32 cellular contexts compared by ENCODE assay signal in the genomic region with DNA sequence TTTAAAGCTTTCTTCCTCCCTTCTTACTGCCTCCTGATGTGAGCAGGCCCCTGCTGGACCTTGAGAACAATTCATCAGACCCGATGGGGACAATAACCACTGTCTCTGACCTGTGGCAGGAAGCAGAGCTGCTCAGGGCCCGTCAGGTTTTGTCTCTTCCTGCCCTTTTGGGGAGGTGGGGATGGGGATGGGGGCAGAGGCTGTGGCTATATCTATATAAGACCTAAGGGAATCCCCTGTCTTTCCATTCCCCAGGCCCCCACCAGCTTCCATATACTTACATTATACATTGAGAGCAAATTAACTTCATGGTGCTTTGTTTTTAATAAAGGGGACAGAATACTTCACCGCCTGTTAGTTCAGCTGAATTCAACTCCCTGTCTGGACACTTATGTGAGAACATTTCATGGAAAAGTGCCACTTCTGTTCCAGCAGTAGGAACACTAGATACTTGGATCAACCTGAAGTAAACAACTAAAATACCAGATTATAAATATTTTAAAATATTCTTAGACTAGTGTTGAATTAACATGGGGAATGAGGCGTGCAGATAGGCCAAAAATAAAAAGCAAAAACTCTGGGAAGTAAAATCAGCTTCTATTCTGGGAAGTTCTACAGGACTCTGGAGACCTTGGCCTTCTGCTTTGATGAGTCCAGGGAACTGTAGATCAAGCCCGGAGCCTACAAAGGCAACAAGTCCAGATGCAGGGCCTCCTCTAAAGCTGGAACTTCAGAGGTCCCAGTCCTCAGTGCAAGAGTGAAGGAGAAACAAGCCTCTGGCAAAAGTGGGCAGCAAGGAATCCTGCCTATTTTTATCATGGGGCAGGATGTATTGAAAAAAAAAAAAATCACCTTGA. TPM values are rescaled to one million over a fixed set of nuclear protein-coding genes. Genes with fewer than 3 reads are reported as not detected.
DNase-seq lines count a peak whose midpoint lies in the region; ATAC-seq and TF ChIP-seq lines count a peak whose summit lies in the region.
"Had no signal": no experiment of that assay in that cellular context is flagged by ENCODE, and none has a peak within 500 bp of the region (broad histone marks: within the 10 kb centered on the region; RNA-seq: fewer than 3 reads in every experiment).

No MANE protein-coding gene starts in this region.

- TF ChIP-seq CTCF in coronary artery (IDR thresholded peaks at IDR 0.05) (no peak), upper lobe of right lung (IDR thresholded peaks at IDR 0.05) (no peak), endodermal cell (conservative IDR thresholded peaks at IDR 0.05) (no peak)

- H3K27me3 ChIP-seq in upper lobe of right lung, result no peaks in the 10 kb centered on the region
- no peaks in the 10 kb centered on the region for H3K27me3 ChIP-seq in endodermal cell (ENCODE audit: control insufficient read depth, insufficient read depth, low read length, poor library complexity, severe bottlenecking)
- no peaks in the 10 kb centered on the region for H3K27me3 ChIP-seq in MG63
- H3K27me3 ChIP-seq: BLaER1 treated with 17β-estradiol and CSF1 and Interleukin-3, amounts not matched to agents 10 nM and 100 nM; foreskin keratinocyte; suprapubic skin had no signal

- H3K4me1 Mint-ChIP-seq in endodermal cell, result no peaks in the 10 kb centered on the region
- H3K4me1 Mint-ChIP-seq: mesothelial cell of epicardium; stimulated activated memory B cell treated with anti-CD40 and anti-IgM and Interleukin-4, amounts not matched to agents 10 μg/mL and 1 μg/mL and 100 μg/mL, for 72 hours had no signal

- no peak overlapping the region for H3K4me3 Mint-ChIP-seq in endodermal cell
- H3K4me3 Mint-ChIP-seq: brain; mesothelial cell of epicardium; naive B cell; stimulated activated memory B cell treated with anti-CD40 and anti-IgM and Interleukin-4, amounts not matched to agents 10 μg/mL and 1 μg/mL and 100 μg/mL, for 72 hours; WTC11 had no signal

- no peaks in the 10 kb centered on the region for H3K36me3 Mint-ChIP-seq in endodermal cell (ENCODE audit: low read depth)
- H3K36me3 Mint-ChIP-seq: WTC11 had no signal

- peak overlapping the region; percentile 19 to 34 for H3K27ac ChIP-seq in coronary artery
- H3K27ac ChIP-seq in upper lobe of right lung, result peak overlapping the region; percentile 31
- no peak overlapping the region for H3K27ac ChIP-seq in endodermal cell (ENCODE audit: low read depth, low read length)
- H3K27ac ChIP-seq: BLaER1 treated with 17β-estradiol and CSF1 and Interleukin-3, amounts not matched to agents 10 nM and 100 nM; foreskin keratinocyte; suprapubic skin had no signal

- intact Hi-C loops in left ventricle myocardium superior (cut with micrococcal nuclease), result no loop called here
- intact Hi-C loops in sciatic nerve (cut with DNase I), result no loop called here
- intact Hi-C loops in upper lobe of right lung (cut with DNase I), result no loop called here

- ATAC-seq in left ventricle myocardium superior, result peak; percentile 91
- peak; percentile 94 for ATAC-seq in sciatic nerve
- no peak for ATAC-seq in upper lobe of right lung
- ATAC-seq: foreskin keratinocyte; HepG2; stimulated activated memory B cell treated with anti-CD40 and anti-IgM and Interleukin-4, amounts not matched to agents 10 μg/mL and 1 μg/mL and 100 μg/mL, for 72 hours; WTC11 had no signal

- 87 to 89% methylated on average over 3 to 5 of the region's 5 CpGs for WGBS in endodermal cell (ENCODE audit: insufficient coverage in 1 of 2, insufficient read length in 1 of 2), 2 experiments

- H3K36me3 ChIP-seq in upper lobe of right lung (no peaks in the 10 kb centered on the region), endodermal cell (ENCODE audit: control insufficient read depth, insufficient read depth, low read length) (peaks cover 18% of the 10 kb centered on the region), MG63 (peaks cover 11% of the 10 kb centered on the region)

- no peaks in the 10 kb centered on the region for H3K9me3 Mint-ChIP-seq in endodermal cell
- H3K9me3 Mint-ChIP-seq: brain; mesothelial cell of epicardium; naive B cell; stimulated activated memory B cell treated with anti-CD40 and anti-IgM and Interleukin-4, amounts not matched to agents 10 μg/mL and 1 μg/mL and 100 μg/mL, for 72 hours; WTC11 had no signal

- no peak overlapping the region for H3K9ac ChIP-seq in endodermal cell (ENCODE audit: extremely low read depth, low read length, poor library complexity, severe bottlenecking)
- H3K9ac ChIP-seq: BLaER1 treated with 17β-estradiol and CSF1 and Interleukin-3, amounts not matched to agents 10 nM and 100 nM had no signal

- H3K4me1 ChIP-seq in upper lobe of right lung, result no peaks in the 10 kb centered on the region
- H3K4me1 ChIP-seq in endodermal cell (ENCODE audit: control insufficient read depth, insufficient read depth, low read length), result no peaks in the 10 kb centered on the region
- H3K4me1 ChIP-seq: foreskin keratinocyte, suprapubic skin had no signal

- H3K27me3 Mint-ChIP-seq in endodermal cell (ENCODE audit: insufficient read depth), result no peaks in the 10 kb centered on the region
- H3K27me3 Mint-ChIP-seq: brain; naive B cell; stimulated activated memory B cell treated with anti-CD40 and anti-IgM and Interleukin-4, amounts not matched to agents 10 μg/mL and 1 μg/mL and 100 μg/mL, for 72 hours had no signal

- DNase-seq in coronary artery (ENCODE audit: low spot score) (no peak), left ventricle myocardium superior (no peak), sciatic nerve (ENCODE audit: low spot score) (no peak), upper lobe of right lung (peak; percentile 3), endodermal cell (no peak), MG63 (no peak)
- no peak for DNase-seq in stimulated activated CD4-positive, alpha-beta T cell treated with anti-CD3 and anti-CD28 coated beads, Interleukin-4, amount 100 ng/mL, for 24 hours
- DNase-seq: activated CD4-positive, alpha-beta T cell treated with anti-CD3 and anti-CD28 coated beads, Interleukin-2, amount 50 U/mL, for 1 hour; activated naive CD4-positive, alpha-beta T cell; activated T-cell treated with anti-CD3 and anti-CD28 coated beads, Interleukin-2, amount 50 U/mL, for 48 hours; effector memory CD4-positive, alpha-beta T cell; erythroblast; foreskin keratinocyte; hippocampal formation; Karpas-422; naive B cell; NCI-H146; NCI-H2107; NCI-H510A treated with DMSO at 0.1 percent for 48 hours; occipital lobe; stimulated activated CD4-positive, alpha-beta T cell treated with anti-CD3 and anti-CD28 coated beads, Interleukin-12 subunit alpha, Interleukin-12 subunit beta, amount 100 ng/mL, for 4 hours; stimulated activated CD4-positive, alpha-beta T cell treated with anti-CD3 and anti-CD28 coated beads, Interleukin-4, amount 100 ng/mL, for 4 hours; T1000 had no signal

- H3K4me3 ChIP-seq in coronary artery, result no peak overlapping the region
- no peak overlapping the region for H3K4me3 ChIP-seq in upper lobe of right lung
- H3K4me3 ChIP-seq in endodermal cell (ENCODE audit: low read length), result no peak overlapping the region
- H3K4me3 ChIP-seq in MG63, result no peak overlapping the region
- H3K4me3 ChIP-seq: BLaER1 treated with 17β-estradiol and CSF1 and Interleukin-3, amounts not matched to agents 10 nM and 100 nM; suprapubic skin had no signal

- H3K9me3 ChIP-seq in upper lobe of right lung (no peaks in the 10 kb centered on the region), endodermal cell (ENCODE audit: control insufficient read depth, low read length) (no peaks in the 10 kb centered on the region), MG63 (no peaks in the 10 kb centered on the region)
- H3K9me3 ChIP-seq: BLaER1 treated with 17β-estradiol and CSF1 and Interleukin-3, amounts not matched to agents 10 nM and 100 nM; suprapubic skin had no signal

- no peak overlapping the region for H3K27ac Mint-ChIP-seq in endodermal cell
- H3K27ac Mint-ChIP-seq: brain; mesothelial cell of epicardium; stimulated activated memory B cell treated with anti-CD40 and anti-IgM and Interleukin-4, amounts not matched to agents 10 μg/mL and 1 μg/mL and 100 μg/mL, for 72 hours; WTC11 had no signal

RNA-seq across cellular contexts. Expression of a gene that starts 11.1 kb away (rescaled TPM):
- total RNA-seq in left ventricle myocardium superior, result not detected
- 0.85 TPM for total RNA-seq in sciatic nerve
- total RNA-seq in upper lobe of right lung, result not detected
- total RNA-seq in endodermal cell, result not detected
- polyA plus RNA-seq in endodermal cell (2013, experiment 1 of 2), result not detected
- polyA plus RNA-seq in endodermal cell (2013, experiment 2 of 2), result not detected
- not detected in 2 replicates for total RNA-seq in MG63 (2014; rRNA removed; shearing (Covaris generic); ENCODE audit: low replicate concordance)
- total RNA-seq: foreskin keratinocyte, H1, HepG2, liver, occipital lobe, WTC11 had no signal
- polyA plus RNA-seq: foreskin keratinocyte, H1, liver had no signal

RNA-seq across cellular contexts. Expression of a gene that starts 22.7 kb away (rescaled TPM):
- total RNA-seq in left ventricle myocardium superior, result 3.1 TPM
- 1.1 TPM for total RNA-seq in sciatic nerve
- 1.8 TPM for total RNA-seq in upper lobe of right lung
- total RNA-seq in endodermal cell, result under 1 TPM in 1 of 2 donors, not detected in 1; 0.15 TPM
- polyA plus RNA-seq in endodermal cell (2013, experiment 1 of 2), result 0.14 TPM
- polyA plus RNA-seq in endodermal cell (2013, experiment 2 of 2), result 0.08 TPM
- total RNA-seq in MG63 (2014; rRNA removed; shearing (Covaris generic); ENCODE audit: low replicate concordance), result not detected in 2 replicates
- total RNA-seq: foreskin keratinocyte, H1 had no signal

RNA-seq across cellular contexts. Expression of a gene that starts 27.9 kb away (rescaled TPM):
- total RNA-seq in left ventricle myocardium superior, result 41.5 TPM
- total RNA-seq in sciatic nerve, result 50.7 TPM
- total RNA-seq in upper lobe of right lung, result 59.8 TPM
- 100 to 1,000 TPM; 106 to 109 TPM for total RNA-seq in endodermal cell
- polyA plus RNA-seq in endodermal cell (2013, experiment 1 of 2), result 106 TPM
- 102 TPM for polyA plus RNA-seq in endodermal cell (2013, experiment 2 of 2)
- total RNA-seq in MG63 (2014; rRNA removed; shearing (Covaris generic); ENCODE audit: low replicate concordance), result 94.4 and 98.0 TPM in 2 replicates

RNA-seq across cellular contexts. Expression of a gene that starts 35.5 kb away (rescaled TPM):
- total RNA-seq in left ventricle myocardium superior (97.0 TPM), sciatic nerve (128 TPM), upper lobe of right lung (156 TPM), endodermal cell (10 to 100 TPM; 41.4 to 56.8 TPM)
- 57.8 TPM for polyA plus RNA-seq in endodermal cell (2013, experiment 1 of 2)
- polyA plus RNA-seq in endodermal cell (2013, experiment 2 of 2), result 55.8 TPM
- 16.6 and 17.6 TPM in 2 replicates for total RNA-seq in MG63 (2014; rRNA removed; shearing (Covaris generic); ENCODE audit: low replicate concordance)

RNA-seq across cellular contexts. Expression of a gene that starts 36.6 kb away (rescaled TPM):
- total RNA-seq in left ventricle myocardium superior (9.7 TPM), sciatic nerve (16.5 TPM), upper lobe of right lung (16.6 TPM), endodermal cell (10 to 100 TPM; 22.4 to 27.9 TPM)
- 22.9 TPM for polyA plus RNA-seq in endodermal cell (2013, experiment 1 of 2)
- 22.8 TPM for polyA plus RNA-seq in endodermal cell (2013, experiment 2 of 2)
- 9.7 and 11.4 TPM in 2 replicates for total RNA-seq in MG63 (2014; rRNA removed; shearing (Covaris generic); ENCODE audit: low replicate concordance)
